Comparison of ENCODE assay signal across 19 cellular contexts in genomic region chr1:50747394-50747793, GRCh38.
DNase-seq lines count a peak whose midpoint lies in the region; ATAC-seq, FAIRE-seq and TF ChIP-seq lines count a peak whose summit lies in the region.
"Had no signal": no experiment of that assay in that cellular context is flagged by ENCODE, and none has a peak within 500 bp of the region (broad histone marks: within the 10 kb centered on the region; RNA-seq: fewer than 3 reads in every experiment).

No MANE protein-coding gene starts in this region.

- H3K4me3 Mint-ChIP-seq in GM23338, result no peak overlapping the region
- H3K4me3 Mint-ChIP-seq: CD4-positive, alpha-beta T cell had no signal

- FAIRE-seq in GM12891 (lab: Jason Lieb, UNC), result no peak
- FAIRE-seq: A549, D721Med, G401.6, GM12892, GM18507, H54 had no signal

- no peaks in the 10 kb centered on the region for H4K20me1 ChIP-seq in GM23338 (replicated peaks; ENCODE audit: insufficient read depth)

- no peaks in the 10 kb centered on the region for H3K79me2 ChIP-seq in GM23338 (replicated peaks; ENCODE audit: insufficient read depth)

- no peak overlapping the region for H2AFZ ChIP-seq in GM23338
- H2AFZ ChIP-seq: GM23248 had no signal

- peaks cover 9% of the 10 kb centered on the region; the same call in 1 of the 3 replicates for H3K36me3 Mint-ChIP-seq in GM23338 (ENCODE audit: low read depth)

- H3K4me1 Mint-ChIP-seq in GM23338, result no peaks in the 10 kb centered on the region

- H3F3A ChIP-seq in GM23338 (replicated peaks; ENCODE audit: low read depth), result no peaks in the 10 kb centered on the region

- no peak overlapping the region for H3K4me3 ChIP-seq in GM23338
- H3K4me3 ChIP-seq: A549, GM23248 had no signal

- no peaks in the 10 kb centered on the region for H3K36me3 ChIP-seq in GM23338 (ENCODE audit: insufficient read depth)

- H3K4me2 ChIP-seq in GM23338, result no peak overlapping the region
- H3K4me2 ChIP-seq: A549 had no signal

- H3K27ac ChIP-seq in 22Rv1 (peak overlapping the region; percentile 10; the same call in 1 of the 2 replicates), GM23338 (ENCODE audit: low read depth) (no peak overlapping the region)
- H3K27ac ChIP-seq: A549, C4-2B, GM23248 had no signal

- no peaks in the 10 kb centered on the region for H3K4me1 ChIP-seq in GM23338 (ENCODE audit: insufficient read depth)
- H3K4me1 ChIP-seq: A549, Caco-2 had no signal

- H3K27me3 ChIP-seq in GM23338 (ENCODE audit: insufficient read depth), result no peaks in the 10 kb centered on the region

- peaks cover 4% of the 10 kb centered on the region for H3K27me3 Mint-ChIP-seq in GM23338 (ENCODE audit: insufficient read depth, low read depth, poor library complexity)
- H3K27me3 Mint-ChIP-seq: CD4-positive, alpha-beta T cell had no signal

- no peaks in the 10 kb centered on the region for H3K9me2 ChIP-seq in GM23338 (ENCODE audit: insufficient read depth)

- TF ChIP-seq CTCF in 22Rv1 (IDR thresholded peaks at IDR 0.05) (no peak), GM23338 (conservative IDR thresholded peaks at IDR 0.05; ENCODE audit: low read depth in 2 of 2) (no peak)

- H3K9me3 Mint-ChIP-seq in GM23338, result no peaks in the 10 kb centered on the region; the same call in 1 of the 3 replicates
- H3K9me3 Mint-ChIP-seq: CD4-positive, alpha-beta T cell had no signal

- TF ChIP-seq POLR2A in GM12891 (IDR thresholded peaks at IDR 0.05; ENCODE audit: low read depth, low read length), result no peak

- no peak for ATAC-seq in GM23338
- peak; percentile 89 for ATAC-seq in left lobe of liver
- ATAC-seq in HG03520 (IDR thresholded peaks at IDR 0.05; ENCODE audit: unreplicated experiment), result no peak
- ATAC-seq in HG02981 (IDR thresholded peaks at IDR 0.05; ENCODE audit: unreplicated experiment), result no peak
- ATAC-seq: A549 had no signal

- DNase-seq in GM23338 (ENCODE audit: low spot score) (no peak), left lobe of liver (ENCODE audit: low spot score) (no peak), renal cortical epithelial cell (ENCODE audit: low read depth) (peak; percentile 16), GM12891 (ENCODE audit: insufficient read length, low spot score) (no peak)
- DNase-seq: AML-193; Caco-2; CD4-positive, alpha-beta T cell; GM23248; HCEC 1CT had no signal

- H3K27ac Mint-ChIP-seq in GM23338, result 0 out of 2 replicates have a peak overlapping the region, but pooled peaks have one; percentile 44
- H3K27ac Mint-ChIP-seq: CD4-positive, alpha-beta T cell had no signal

TF ChIP-seq in GM23338, 12 proteins besides CTCF, POLR2A, EP300 and RAD21 (continues in another document):
- TF ChIP-seq ETS1 (IDR thresholded peaks at IDR 0.05) (no peak), STAT1 (IDR thresholded peaks at IDR 0.05; ENCODE audit: unreplicated experiment) (no peak), EZH2phosphoT487 (IDR thresholded peaks at IDR 0.05; ENCODE audit: unreplicated experiment) (no peak), NANOG (IDR thresholded peaks at IDR 0.05; ENCODE audit: borderline replicate concordance) (no peak), POLR2AphosphoS5 (IDR thresholded peaks at IDR 0.05; ENCODE audit: low read depth) (no peak), CREB1 (CRISPR knock-in tag; IDR thresholded peaks at IDR 0.05; ENCODE audit: low read depth) (no peak)

TF ChIP-seq in GM12891, 5 proteins besides CTCF, POLR2A, EP300 and RAD21:
- TF ChIP-seq SPI1 (IDR thresholded peaks at IDR 0.05; ENCODE audit: low read depth, low read length) (no peak), PAX5 (IDR thresholded peaks at IDR 0.05; ENCODE audit: insufficient read depth, low read length, severe bottlenecking) (no peak), POLR2AphosphoS5 (IDR thresholded peaks at IDR 0.05; ENCODE audit: low read depth, low read length) (no peak), POU2F2 (IDR thresholded peaks at IDR 0.05; ENCODE audit: low read depth, low read length) (no peak), TAF1 (IDR thresholded peaks at IDR 0.05; ENCODE audit: low read depth, low read length) (no peak)
TF ChIP-seq in GM12891: peak in this region for 0.
